Comparison of ENCODE assay signal across 1 cellular context in genomic region chr1:226827458-226827857, GRCh38.
A peak's percentile ranks its signal among the peaks of the same experiment; 100 is the strongest.
TF ChIP-seq lines count a peak whose summit lies in the region.

No MANE protein-coding gene starts in this region.

TF ChIP-seq in GM12878, 131 proteins besides CTCF, POLR2A, EP300 and RAD21 (continued from another document):
- TF ChIP-seq ZBTB40 (IDR thresholded peaks at IDR 0.05; ENCODE audit: borderline replicate concordance), result 0 out of 2 replicates have a peak, but pooled peaks have one; percentile 37
- TF ChIP-seq, protein P1, sequence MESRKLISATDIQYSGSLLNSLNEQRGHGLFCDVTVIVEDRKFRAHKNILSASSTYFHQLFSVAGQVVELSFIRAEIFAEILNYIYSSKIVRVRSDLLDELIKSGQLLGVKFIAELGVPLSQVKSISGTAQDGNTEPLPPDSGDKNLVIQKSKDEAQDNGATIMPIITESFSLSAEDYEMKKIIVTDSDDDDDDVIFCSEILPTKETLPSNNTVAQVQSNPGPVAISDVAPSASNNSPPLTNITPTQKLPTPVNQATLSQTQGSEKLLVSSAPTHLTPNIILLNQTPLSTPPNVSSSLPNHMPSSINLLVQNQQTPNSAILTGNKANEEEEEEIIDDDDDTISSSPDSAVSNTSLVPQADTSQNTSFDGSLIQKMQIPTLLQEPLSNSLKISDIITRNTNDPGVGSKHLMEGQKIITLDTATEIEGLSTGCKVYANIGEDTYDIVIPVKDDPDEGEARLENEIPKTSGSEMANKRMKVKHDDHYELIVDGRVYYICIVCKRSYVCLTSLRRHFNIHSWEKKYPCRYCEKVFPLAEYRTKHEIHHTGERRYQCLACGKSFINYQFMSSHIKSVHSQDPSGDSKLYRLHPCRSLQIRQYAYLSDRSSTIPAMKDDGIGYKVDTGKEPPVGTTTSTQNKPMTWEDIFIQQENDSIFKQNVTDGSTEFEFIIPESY (IDR thresholded peaks at IDR 0.05), result peak; percentile 59; the same call in 1 of the 2 replicates
TF ChIP-seq in GM12878: peak in this region for 3.
